22 cellular contexts compared by ENCODE assay signal in the genomic region with DNA sequence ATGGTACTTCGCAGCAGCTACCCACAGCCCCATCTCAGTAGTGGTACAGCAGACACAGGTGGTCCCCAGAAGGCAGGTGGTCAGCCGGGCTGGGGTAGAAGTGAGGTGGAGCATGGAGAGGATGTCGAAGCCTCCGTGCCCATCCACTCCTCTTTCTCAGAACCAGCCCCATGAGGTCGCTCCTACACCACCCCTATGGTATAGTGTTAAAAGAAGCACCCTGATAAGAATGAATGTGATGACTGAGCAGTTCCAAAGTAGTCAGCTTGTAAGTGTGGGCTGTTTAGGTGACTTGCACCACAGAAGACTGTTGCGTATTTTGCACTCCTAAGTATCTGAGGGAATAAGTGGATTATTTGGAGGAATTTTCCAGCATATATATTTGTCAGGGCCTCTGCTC.
DNase-seq lines count a peak whose midpoint lies in the region; ATAC-seq, FAIRE-seq and TF ChIP-seq lines count a peak whose summit lies in the region.
"Had no signal": no experiment of that assay in that cellular context is flagged by ENCODE, and none has a peak within 500 bp of the region (broad histone marks: within the 10 kb centered on the region; RNA-seq: fewer than 3 reads in every experiment).

No MANE protein-coding gene starts in this region.

- peak overlapping the region in 1 of 2 donors; percentile 9 for H3K27ac Mint-ChIP-seq in natural killer cell
- H3K27ac Mint-ChIP-seq: activated CD4-positive, alpha-beta T cell treated with anti-CD3 and anti-CD28 coated beads for 36 hours; activated naive CD8-positive, alpha-beta T cell treated with anti-CD3 and anti-CD28 coated beads for 36 hours; CD4-positive, alpha-beta memory T cell; HFFc6 had no signal

- POLR2A ChIA-PET in GM12878 (lab: Charles Lee): no interaction called here

- H3K9ac ChIP-seq in GM12878 (ENCODE audit: control insufficient read depth, insufficient read depth, low read length): no peak overlapping the region

- TF ChIP-seq RAD21 in GM12878 (IDR thresholded peaks at IDR 0.05; ENCODE audit: insufficient read depth, low read depth, low read length): peak; percentile 52

- TF ChIP-seq CTCF in GM12874 (IDR thresholded peaks at IDR 0.05; ENCODE audit: insufficient read depth, low read depth, low read length) (peak; percentile 5; the same call in 1 of the 2 replicates), GM12878 (IDR thresholded peaks at IDR 0.05 in 2 of 3, conservative IDR thresholded peaks at IDR 0.05 in 1 of 3; ENCODE audit: control insufficient read depth in 2 of 3, extremely low read depth in 1 of 3, insufficient read depth in 1 of 3, low read depth in 3 of 3, low read length in 3 of 3) (peak; percentile 19 to 43 (median 21); a peak in 4 of 6 replicates), natural killer cell (IDR thresholded peaks at IDR 0.05) (no peak), adrenal gland (IDR thresholded peaks at IDR 0.05) (no peak), ovary (IDR thresholded peaks at IDR 0.05) (no peak)

- H3K4me1 ChIP-seq in GM12878 (ENCODE audit: control insufficient read depth, insufficient read depth, low read length): no peaks in the 10 kb centered on the region
- H3K4me1 ChIP-seq in adrenal gland (replicated peaks in 1 of 2): no peaks in the 10 kb centered on the region
- no peaks in the 10 kb centered on the region for H3K4me1 ChIP-seq in ovary (ENCODE audit: insufficient read depth)
- H3K4me1 ChIP-seq: colonic mucosa, left lung had no signal

- H3K4me2 ChIP-seq in GM12878 (ENCODE audit: control insufficient read depth, insufficient read depth): no peak overlapping the region

- BruUV-seq in GM12878 (replicated peaks; lab: Mats Ljungman, UMichigan): no TSS peak

- ATAC-seq in HG03103 (IDR thresholded peaks at IDR 0.05; ENCODE audit: low read depth, unreplicated experiment) (peak; percentile 52), GM12878 (peak; percentile 83), natural killer cell (peak; percentile 72 to 88 (median 79)), HG02642 (IDR thresholded peaks at IDR 0.05; ENCODE audit: poor library complexity, unreplicated experiment) (no peak)
- ATAC-seq: activated CD4-positive, alpha-beta T cell treated with anti-CD3 and anti-CD28 coated beads for 36 hours; left lung had no signal

- no peak overlapping the region for H3K4me3 Mint-ChIP-seq in natural killer cell
- H3K4me3 Mint-ChIP-seq: activated CD4-positive, alpha-beta T cell treated with anti-CD3 and anti-CD28 coated beads for 36 hours; activated naive CD8-positive, alpha-beta T cell treated with anti-CD3 and anti-CD28 coated beads for 36 hours; CD4-positive, alpha-beta memory T cell; HFFc6 had no signal

- RAD21 ChIA-PET in GM12878 (lab: Charles Lee; ENCODE audit: unreplicated experiment): no interaction called here

- H3K9me3 Mint-ChIP-seq in natural killer cell: no peaks in the 10 kb centered on the region
- H3K9me3 Mint-ChIP-seq: activated naive CD8-positive, alpha-beta T cell treated with anti-CD3 and anti-CD28 coated beads for 36 hours; CD4-positive, alpha-beta memory T cell; HFFc6 had no signal

- H2AFZ ChIP-seq in GM12878 (ENCODE audit: control insufficient read depth, low read depth, low read length): no peak overlapping the region

- H3K4me3 ChIP-seq in GM12878 (no peak overlapping the region), adrenal gland (no peak overlapping the region), ovary (no peak overlapping the region)
- H3K4me3 ChIP-seq: colonic mucosa, left lung, upper lobe of left lung had no signal

- TF ChIP-seq EP300 in GM12878 (IDR thresholded peaks at IDR 0.05; ENCODE audit: borderline replicate concordance in 1 of 2, control insufficient read depth in 1 of 2, low read depth in 2 of 2, low read length in 2 of 2) (no peak), ovary (IDR thresholded peaks at IDR 0.05) (no peak)

- no peaks in the 10 kb centered on the region for H3K36me3 ChIP-seq in GM12878 (ENCODE audit: control insufficient read depth in 2 of 2, insufficient read depth in 2 of 2, low read length in 1 of 2)
- peaks cover 0 to 40% of the 10 kb centered on the region in 2 donors for H3K36me3 ChIP-seq in adrenal gland (replicated peaks in 1 of 2)
- H3K36me3 ChIP-seq in ovary: no peaks in the 10 kb centered on the region

- FAIRE-seq in GM12878 (lab: Jason Lieb, UNC): no peak

- no peak overlapping the region for H3K27ac ChIP-seq in GM12878 (ENCODE audit: control insufficient read depth, insufficient read depth)
- H3K27ac ChIP-seq in adrenal gland: no peak overlapping the region
- H3K27ac ChIP-seq in ovary: no peak overlapping the region
- H3K27ac ChIP-seq: colonic mucosa, left lung, upper lobe of left lung had no signal

- no peaks in the 10 kb centered on the region for H3K36me3 Mint-ChIP-seq in natural killer cell
- H3K36me3 Mint-ChIP-seq: activated naive CD8-positive, alpha-beta T cell treated with anti-CD3 and anti-CD28 coated beads for 36 hours; CD4-positive, alpha-beta memory T cell had no signal

- intact Hi-C loops in GM12878 (cut with micrococcal nuclease; ENCODE audit: unreplicated experiment): no loop called here
- intact Hi-C loops in natural killer cell (cut with micrococcal nuclease): no loop called here
- intact Hi-C loops in adrenal gland (cut with DNase I): no loop called here
- intact Hi-C loops in ovary (cut with DNase I): no loop called here

- SMC1A ChIA-PET in GM12878 (lab: Charles Lee; ENCODE audit: uncharacterized antibody, unreplicated experiment): interaction anchor here (1.8 to 1.9 kb wide), 2 partner anchors 11 to 24 kb away, joined by 5 to 6 read pairs; no protein-coding TSS in a partner anchor

- H3K27me3 Mint-ChIP-seq in natural killer cell (ENCODE audit: low read depth in 2 of 2): no peaks in the 10 kb centered on the region
- H3K27me3 Mint-ChIP-seq: activated CD4-positive, alpha-beta T cell treated with anti-CD3 and anti-CD28 coated beads for 36 hours; activated naive CD8-positive, alpha-beta T cell treated with anti-CD3 and anti-CD28 coated beads for 36 hours; brain; CD4-positive, alpha-beta memory T cell had no signal

- no peaks in the 10 kb centered on the region for H3K9me3 ChIP-seq in GM12878 (replicated peaks; ENCODE audit: control insufficient read depth, insufficient read depth, low read length)
- no peaks in the 10 kb centered on the region for H3K9me3 ChIP-seq in adrenal gland (replicated peaks in 1 of 3)
- H3K9me3 ChIP-seq in ovary: no peaks in the 10 kb centered on the region
- H3K9me3 ChIP-seq: colonic mucosa, left lung, upper lobe of left lung had no signal

- in situ Hi-C loops in GM12878 (cut with MboI): no loop called here

- no peaks in the 10 kb centered on the region for H3K79me2 ChIP-seq in GM12878 (ENCODE audit: control insufficient read depth, insufficient read depth, low read length)

- TF ChIP-seq POLR2A in GM12878 (IDR thresholded peaks at IDR 0.05; ENCODE audit: low read depth, low read length): no peak
- TF ChIP-seq POLR2A in adrenal gland (IDR thresholded peaks at IDR 0.05): no peak
- no peak for TF ChIP-seq POLR2A in ovary (IDR thresholded peaks at IDR 0.05)

- H4K20me1 ChIP-seq in GM12878 (ENCODE audit: control insufficient read depth, insufficient read depth): no peaks in the 10 kb centered on the region; the same call in 1 of the 2 replicates

- H3K4me1 Mint-ChIP-seq in natural killer cell: peaks cover 14 to 16% of the 10 kb centered on the region in 2 donors
- H3K4me1 Mint-ChIP-seq: CD4-positive, alpha-beta memory T cell had no signal

- no peak for DNase-seq in GM12878 (ENCODE audit: low read depth, low spot score)
- no peak for DNase-seq in natural killer cell
- no peak for DNase-seq in adrenal gland
- no peak for DNase-seq in NCI-H2171 (lab: John Stamatoyannopoulos, UW)
- DNase-seq in ovary: no peak
- DNase-seq: activated CD4-positive, alpha-beta T cell treated with anti-CD3 and anti-CD28 coated beads for 36 hours; activated naive CD8-positive, alpha-beta T cell treated with anti-CD3 and anti-CD28 coated beads for 36 hours; CD4-positive, alpha-beta memory T cell; colonic mucosa; DMS153; GDM1; HFFc6; KG1; left lung; NCI-H1092 treated with DMSO at 0.1 percent for 48 hours; NCI-H524 treated with DMSO at 0.1 percent for 48 hours; stimulated activated CD4-positive, alpha-beta T cell treated with anti-CD3 and anti-CD28 coated beads, Interleukin-4, amount 100 ng/mL, for 4 hours; upper lobe of left lung had no signal

- H3K27me3 ChIP-seq in GM12878 (replicated peaks in 1 of 2; ENCODE audit: control insufficient read depth in 2 of 2, insufficient read depth in 2 of 2, low read length in 1 of 2) (no peaks in the 10 kb centered on the region), adrenal gland (no peaks in the 10 kb centered on the region), ovary (no peaks in the 10 kb centered on the region)
- H3K27me3 ChIP-seq: colonic mucosa, left lung, upper lobe of left lung had no signal

- 71% methylated on average over 6 of the region's 6 CpGs for WGBS in GM12878 (ENCODE audit: insufficient coverage, insufficient replicate concordance, low lambda C conversion rate, missing lambda C conversion rate)
- 77 to 99% (median 87%) methylated on average over 5 to 6 of the region's 6 CpGs for WGBS in adrenal gland, 4 donors
- 78 to 97% (median 79%) methylated on average over 6 of the region's 6 CpGs for WGBS in ovary, 3 donors

- CTCF ChIA-PET in GM12878 (lab: Yijun Ruan, JAX): interaction anchor here (0.7 to 2.3 kb wide), 4 partner anchors 11 to 793 kb away, joined by 3 to 11 read pairs (median 4); no protein-coding TSS in a partner anchor

TF ChIP-seq in GM12878, 131 proteins besides CTCF, POLR2A, EP300 and RAD21:
- TF ChIP-seq EGR1 (IDR thresholded peaks at IDR 0.05; ENCODE audit: borderline replicate concordance in 1 of 2, low read depth in 2 of 2, low read length in 2 of 2): no peak
- no peak for TF ChIP-seq NR2C2 (IDR thresholded peaks at IDR 0.05; ENCODE audit: borderline replicate concordance, control insufficient read depth, insufficient read length, low read depth)
- TF ChIP-seq POLR2AphosphoS2 (IDR thresholded peaks at IDR 0.05; ENCODE audit: low read depth, low read length): no peak
- TF ChIP-seq ZZZ3 (IDR thresholded peaks at IDR 0.05; ENCODE audit: control insufficient read depth, insufficient read length, low read depth): no peak
- TF ChIP-seq, protein P1, sequence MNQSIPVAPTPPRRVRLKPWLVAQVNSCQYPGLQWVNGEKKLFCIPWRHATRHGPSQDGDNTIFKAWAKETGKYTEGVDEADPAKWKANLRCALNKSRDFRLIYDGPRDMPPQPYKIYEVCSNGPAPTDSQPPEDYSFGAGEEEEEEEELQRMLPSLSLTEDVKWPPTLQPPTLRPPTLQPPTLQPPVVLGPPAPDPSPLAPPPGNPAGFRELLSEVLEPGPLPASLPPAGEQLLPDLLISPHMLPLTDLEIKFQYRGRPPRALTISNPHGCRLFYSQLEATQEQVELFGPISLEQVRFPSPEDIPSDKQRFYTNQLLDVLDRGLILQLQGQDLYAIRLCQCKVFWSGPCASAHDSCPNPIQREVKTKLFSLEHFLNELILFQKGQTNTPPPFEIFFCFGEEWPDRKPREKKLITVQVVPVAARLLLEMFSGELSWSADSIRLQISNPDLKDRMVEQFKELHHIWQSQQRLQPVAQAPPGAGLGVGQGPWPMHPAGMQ (IDR thresholded peaks at IDR 0.05; ENCODE audit: borderline replicate concordance): no peak

Comparison
In these comparisons a context has a peak if more than half of its experiments do, and no peak if none do; other contexts are left out.
1. CTCF ChIP-seq: peak in GM12874 (single experiment) and GM12878 (3 of 3); none in natural killer cell (single experiment), adrenal gland (0 of 6) and ovary (0 of 3).